Comparison of ENCODE assay signal across 8 cellular contexts in the genomic region with DNA sequence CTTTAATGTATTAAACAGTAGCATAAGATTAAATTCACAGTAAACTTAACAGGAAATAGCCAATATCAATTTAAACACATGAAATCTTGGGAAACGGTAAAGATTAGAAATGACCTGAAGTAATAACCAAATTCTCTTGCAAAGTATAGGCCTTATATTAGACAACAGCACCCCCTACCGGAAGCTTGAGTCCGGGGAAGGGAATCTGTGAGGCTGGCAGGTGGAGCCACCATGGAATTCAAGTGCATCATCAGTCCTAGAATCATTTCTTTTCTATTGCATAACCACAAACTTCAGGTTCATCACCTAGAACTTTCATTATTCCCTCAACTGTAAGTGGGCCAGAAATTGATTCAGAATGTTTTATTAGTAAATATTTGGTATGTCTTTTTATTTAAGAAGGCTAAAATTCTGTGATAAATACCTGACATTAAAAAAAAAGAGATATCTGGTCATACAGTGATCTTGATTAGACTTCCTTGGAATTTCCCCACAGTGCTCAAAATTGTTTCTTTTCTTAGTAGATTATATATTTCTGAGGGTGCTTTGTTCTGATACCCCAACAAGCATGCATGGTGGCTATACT.
DNase-seq lines count a peak whose midpoint lies in the region; ATAC-seq lines count a peak whose summit lies in the region.

No MANE protein-coding gene starts in this region.

- H3K27me3 Mint-ChIP-seq in central memory CD8-positive, alpha-beta T cell: no peaks in the 10 kb centered on the region

- ATAC-seq in HG02884 (IDR thresholded peaks at IDR 0.05; ENCODE audit: unreplicated experiment) (peak; percentile 55), GM18907 (IDR thresholded peaks at IDR 0.05; ENCODE audit: unreplicated experiment) (no peak)
- ATAC-seq in central memory CD8-positive, alpha-beta T cell (replicated peaks; ENCODE audit: extremely low read depth, poor library complexity, severe bottlenecking): peak; percentile 64

- H3K4me1 Mint-ChIP-seq in central memory CD8-positive, alpha-beta T cell: peaks cover 5% of the 10 kb centered on the region

- H3K27ac Mint-ChIP-seq in central memory CD8-positive, alpha-beta T cell (ENCODE audit: low read depth): no peak overlapping the region

- no peaks in the 10 kb centered on the region for H3K36me3 Mint-ChIP-seq in central memory CD8-positive, alpha-beta T cell (ENCODE audit: insufficient read depth)

- no peaks in the 10 kb centered on the region for H3K9me3 Mint-ChIP-seq in central memory CD8-positive, alpha-beta T cell

- DNase-seq in ELR (ENCODE audit: low read depth) (peak; percentile 82), NCI-H2227 (lab: John Stamatoyannopoulos, UW; ENCODE audit: unreplicated experiment) (peak; percentile 84), kidney tubule cell (ENCODE audit: low spot score) (peak; percentile 83)
- DNase-seq in activated CD4-positive, CD25-positive, alpha-beta regulatory T cell treated with anti-CD3 and anti-CD28 coated beads, Interleukin-2, amount 50 U/mL, for 16 hours (ENCODE audit: low read depth, low spot score): peak; percentile 63
- peak; percentile 47 to 52 for DNase-seq in central memory CD8-positive, alpha-beta T cell (ENCODE audit: low spot score in 2 of 2)
- DNase-seq in stimulated activated CD4-positive, alpha-beta T cell treated with anti-CD3 and anti-CD28 coated beads, Interleukin-4, amount 100 ng/mL, for 1 hour: peak; percentile 60

- no peak overlapping the region for H3K4me3 Mint-ChIP-seq in central memory CD8-positive, alpha-beta T cell
